ENCODE assay signal across 8 cellular contexts in the genomic region with DNA sequence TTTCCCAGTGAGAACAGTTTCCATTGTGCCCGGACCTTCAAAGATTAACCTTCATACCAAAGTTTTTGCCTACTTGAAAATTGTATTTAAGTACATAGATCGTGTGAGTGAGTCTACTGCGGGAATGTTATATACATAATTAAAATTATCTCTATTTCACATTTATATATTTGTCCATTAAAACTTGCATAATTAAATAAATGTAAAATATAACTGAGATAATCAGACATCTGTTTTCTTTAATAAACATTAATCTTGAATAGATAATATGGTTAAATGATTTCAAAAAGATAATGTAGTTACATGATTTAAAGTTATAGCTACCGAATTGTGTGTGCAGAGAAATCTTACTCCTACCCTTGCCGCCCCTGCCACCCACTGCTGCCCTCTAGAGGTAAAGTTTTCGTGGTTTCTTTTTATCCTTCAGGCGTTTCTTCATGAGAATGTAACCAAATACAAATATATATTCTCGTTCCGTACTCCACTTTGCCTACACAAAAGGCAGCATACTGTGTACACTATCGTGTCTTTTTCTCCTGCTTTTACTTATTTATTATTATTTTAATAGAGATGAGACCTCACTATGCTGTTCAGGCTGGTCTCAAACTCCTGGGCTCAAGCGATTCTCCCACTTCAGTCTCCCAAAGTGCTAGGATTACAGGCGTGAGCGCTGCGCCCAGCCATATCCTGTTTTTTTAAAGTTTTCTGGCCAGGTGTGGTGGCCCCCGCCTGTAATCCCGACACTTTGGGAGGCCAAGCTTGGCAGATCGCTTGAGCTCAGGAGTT. TPM values are rescaled to one million over a fixed set of nuclear protein-coding genes. Genes with fewer than 3 reads are reported as not detected.
DNase-seq lines count a peak whose midpoint lies in the region; ATAC-seq and TF ChIP-seq lines count a peak whose summit lies in the region.

No MANE protein-coding gene starts in this region.

- DNase-seq in COLO668 (lab: John Stamatoyannopoulos, UW; ENCODE audit: unreplicated experiment), result peak; percentile 18
- DNase-seq in HPDE6-E6E7 (ENCODE audit: extremely low spot score), result peak; percentile 37
- DNase-seq in brain microvascular endothelial cell, result peak; percentile 16
- no peak for DNase-seq in right lobe of liver
- peak in 1 of 2 donors; percentile 54 for DNase-seq in tibial nerve (ENCODE audit: low spot score in 2 of 2)

- H3K79me2 ChIP-seq in SU-DHL-6 (ENCODE audit: insufficient read depth, low read length), result peaks cover 15% of the 10 kb centered on the region

- H3K27ac ChIP-seq in SU-DHL-6 (ENCODE audit: low read depth, low read length) (no peak overlapping the region), brain microvascular endothelial cell (no peak overlapping the region), right lobe of liver (no peak overlapping the region), tibial nerve (no peak overlapping the region)

- TF ChIP-seq EP300 in tibial nerve (IDR thresholded peaks at IDR 0.05), result no peak

- in situ Hi-C loops in brain microvascular endothelial cell (cut with HindIII; ENCODE audit: low pct_ligation_motif_present, low sequenced_read_pairs), result no loop called here

- no peaks in the 10 kb centered on the region for H3K9me2 ChIP-seq in SU-DHL-6 (replicated peaks; ENCODE audit: insufficient read depth, low read length)

- TF ChIP-seq CTCF in SU-DHL-6 (IDR thresholded peaks at IDR 0.05; ENCODE audit: insufficient read depth, low read length, poor library complexity, severe bottlenecking) (peak; percentile 53), brain microvascular endothelial cell (IDR thresholded peaks at IDR 0.05; ENCODE audit: low read depth, low read length, missing control alignments) (peak; percentile 71), right lobe of liver (IDR thresholded peaks at IDR 0.05) (peak; percentile 59 to 83 (median 76)), tibial nerve (IDR thresholded peaks at IDR 0.05) (peak in 3 of 5 experiments; percentile 44 to 57 (median 44))

- H3K4me1 ChIP-seq in right lobe of liver, result no peaks in the 10 kb centered on the region
- no peaks in the 10 kb centered on the region for H3K4me1 ChIP-seq in tibial nerve

- WGBS in right lobe of liver (ENCODE audit: insufficient coverage, low coverage, low lambda C conversion rate, missing lambda C conversion rate), result 39% methylated on average over 16 of the region's 17 CpGs
- WGBS in tibial nerve, 2 donors, result 58 to 59% methylated on average over 17 of the region's 17 CpGs

- no peak overlapping the region for H3K9ac ChIP-seq in SU-DHL-6 (ENCODE audit: low read length)

- no peak overlapping the region for H2AFZ ChIP-seq in SU-DHL-6 (ENCODE audit: low read depth, low read length, severe bottlenecking)

- intact Hi-C loops in right lobe of liver (cut with DNase I), result loop anchor here in 1 of 2 donors (10.0 kb wide), 1 partner anchor 191 kb away; no protein-coding TSS in a partner anchor

- H3K36me3 ChIP-seq in SU-DHL-6 (ENCODE audit: low read length), result peaks cover 7% of the 10 kb centered on the region; the same call in 1 of the 2 replicates
- no peaks in the 10 kb centered on the region for H3K36me3 ChIP-seq in brain microvascular endothelial cell (replicated peaks)
- peaks cover 0 to 5% (median 0%) of the 10 kb centered on the region in 4 donors for H3K36me3 ChIP-seq in right lobe of liver
- peaks cover 0 to 23% (median 0%) of the 10 kb centered on the region in 3 donors for H3K36me3 ChIP-seq in tibial nerve

- H3K9me3 ChIP-seq in SU-DHL-6 (ENCODE audit: insufficient read depth, low read length) (no peaks in the 10 kb centered on the region), right lobe of liver (no peaks in the 10 kb centered on the region), tibial nerve (no peaks in the 10 kb centered on the region)

- H3K27me3 ChIP-seq in SU-DHL-6 (ENCODE audit: low read length) (no peaks in the 10 kb centered on the region), brain microvascular endothelial cell (replicated peaks) (no peaks in the 10 kb centered on the region), right lobe of liver (no peaks in the 10 kb centered on the region), tibial nerve (no peaks in the 10 kb centered on the region)

- no peak for TF ChIP-seq POLR2A in right lobe of liver (IDR thresholded peaks at IDR 0.05)
- no peak for TF ChIP-seq POLR2A in tibial nerve (IDR thresholded peaks at IDR 0.05)

- H3K4me2 ChIP-seq in SU-DHL-6 (ENCODE audit: low read depth, low read length, poor library complexity, severe bottlenecking), result no peak overlapping the region

- peaks cover 10% of the 10 kb centered on the region; the same call in 1 of the 2 replicates for H3F3A ChIP-seq in SU-DHL-6 (ENCODE audit: insufficient read depth)

- H3K4me3 ChIP-seq in SU-DHL-6 (ENCODE audit: insufficient read depth, low read length, poor library complexity, severe bottlenecking) (no peak overlapping the region), brain microvascular endothelial cell (ENCODE audit: low read depth, low read length) (no peak overlapping the region), right lobe of liver (no peak overlapping the region), tibial nerve (no peak overlapping the region)

- no peaks in the 10 kb centered on the region; the same call in 1 of the 2 replicates for H4K20me1 ChIP-seq in SU-DHL-6 (ENCODE audit: low read depth, low read length)

- ATAC-seq in right lobe of liver (peak; percentile 73 to 89 (median 84)), HG02571 (IDR thresholded peaks at IDR 0.05; ENCODE audit: unreplicated experiment) (no peak), GM21529 (IDR thresholded peaks at IDR 0.05; ENCODE audit: unreplicated experiment) (no peak)

RNA-seq across cellular contexts. Expression of gene RPA1, which starts 35.6 kb away (rescaled TPM):
- total RNA-seq in right lobe of liver (10 to 100 TPM; 10.9 to 35.5 (median 29.2) TPM), tibial nerve (10 to 100 TPM; 18.0 to 31.0 (median 26.7) TPM)

RNA-seq across cellular contexts. Expression of gene SMYD4, which starts 35.7 kb away (rescaled TPM):
- total RNA-seq in right lobe of liver (1 to 10 TPM; 4.6 to 6.7 (median 6.0) TPM), tibial nerve (10 to 100 TPM; 15.1 to 19.9 (median 17.5) TPM)

Comparison
In these comparisons a context has a peak if more than half of its experiments do, and no peak if none do; other contexts are left out.
1. DNase-seq: peak in COLO668 (single experiment), HPDE6-E6E7 (single experiment) and brain microvascular endothelial cell (single experiment); none in right lobe of liver (0 of 3).
2. ATAC-seq: peak in right lobe of liver (4 of 4); none in HG02571 (single experiment) and GM21529 (single experiment).
3. Peak in every context shown above with its lines, with median percentiles within 50 percentile points of each other: CTCF ChIP-seq.